In genomic region chr7:4416436-4417092, GRCh38 we compare ENCODE assay signal across 1 cellular context.
TF ChIP-seq lines count a peak whose summit lies in the region.

No MANE protein-coding gene starts in this region.

TF ChIP-seq in K562, 482 proteins besides CTCF, POLR2A, EP300 and RAD21 (continued from another document):
- TF ChIP-seq CHD7 (IDR thresholded peaks at IDR 0.05; ENCODE audit: low read depth, low read length) (peak; percentile 97), FOXM1 (IDR thresholded peaks at IDR 0.05; ENCODE audit: low read depth) (peak; percentile 35; the same call in 1 of the 2 replicates), FOXM1 (CRISPR knock-in tag; IDR thresholded peaks at IDR 0.05; ENCODE audit: low read depth) (no peak), YY1 (IDR thresholded peaks at IDR 0.05; ENCODE audit: borderline replicate concordance in 1 of 3, control insufficient read depth in 1 of 3, extremely low read depth in 1 of 3, insufficient read depth in 3 of 3, insufficient read length in 1 of 3, insufficient replicate concordance in 2 of 3, low read depth in 1 of 3, low read length in 2 of 3) (peak in 1 of 3 experiments; percentile 51), RCOR1 (IDR thresholded peaks at IDR 0.05; ENCODE audit: borderline replicate concordance in 1 of 2, low read depth in 2 of 2, low read length in 2 of 2) (peak in 1 of 2 experiments; percentile 42; a peak in 1 of 4 replicates), HES1 (IDR thresholded peaks at IDR 0.05; ENCODE audit: low read depth) (peak; percentile 94), ZBTB9 (CRISPR knock-in tag; IDR thresholded peaks at IDR 0.05) (no peak), MXD1 (CRISPR knock-in tag; IDR thresholded peaks at IDR 0.05; ENCODE audit: borderline replicate concordance, poor library complexity, severe bottlenecking) (no peak), PKNOX1 (IDR thresholded peaks at IDR 0.05) (peak; percentile 88), ZBTB7A (IDR thresholded peaks at IDR 0.05; ENCODE audit: borderline replicate concordance, control insufficient read depth, low read depth, low read length) (no peak), NFIC (IDR thresholded peaks at IDR 0.05) (peak; percentile 81), CTBP1 (IDR thresholded peaks at IDR 0.05; ENCODE audit: borderline replicate concordance) (peak; percentile 22; the same call in 1 of the 2 replicates), GABPB2 (CRISPR knock-in tag; conservative IDR thresholded peaks at IDR 0.05) (no peak), PBX2 (CRISPR knock-in tag; IDR thresholded peaks at IDR 0.05; ENCODE audit: low read depth) (peak; percentile 37; the same call in 1 of the 2 replicates), PBX2 (tag; conservative IDR thresholded peaks at IDR 0.05; ENCODE audit: low read depth) (peak; percentile 88), SOX6 (IDR thresholded peaks at IDR 0.05) (peak; percentile 78), TBL1XR1 (IDR thresholded peaks at IDR 0.05; ENCODE audit: low read length in 2 of 2) (0 out of 4 replicates have a peak, but pooled peaks of 1 of the 2 experiments have one; percentile 34), CXXC5 (CRISPR knock-in tag; IDR thresholded peaks at IDR 0.05) (peak; percentile 56), TAL1 (IDR thresholded peaks at IDR 0.05) (0 out of 2 replicates have a peak, but pooled peaks have one; percentile 14), LEF1 (IDR thresholded peaks at IDR 0.05) (0 out of 2 replicates have a peak, but pooled peaks have one; percentile 18), CBX3 (IDR thresholded peaks at IDR 0.05; ENCODE audit: borderline replicate concordance in 1 of 2, low read length in 2 of 2) (no peak), MAZ (CRISPR knock-in tag; conservative IDR thresholded peaks at IDR 0.05 in 1 of 2, IDR thresholded peaks at IDR 0.05 in 1 of 2) (0 out of 4 replicates have a peak, but pooled peaks of 1 of the 2 experiments have one; percentile 16), TEAD4 (IDR thresholded peaks at IDR 0.05; ENCODE audit: low read length) (peak; percentile 55; the same call in 1 of the 2 replicates), TEAD4 (CRISPR knock-in tag; IDR thresholded peaks at IDR 0.05; ENCODE audit: borderline replicate concordance) (no peak), SNIP1 (IDR thresholded peaks at IDR 0.05; ENCODE audit: low read depth) (no peak), L3MBTL2 (IDR thresholded peaks at IDR 0.05) (0 out of 2 replicates have a peak, but pooled peaks have one; percentile 19), ARID1B (IDR thresholded peaks at IDR 0.05) (peak; percentile 56), NRF1 (conservative IDR thresholded peaks at IDR 0.05 in 1 of 2, IDR thresholded peaks at IDR 0.05 in 1 of 2) (peak in 1 of 2 experiments; percentile 24; a peak in 1 of 4 replicates), MYC (IDR thresholded peaks at IDR 0.05; ENCODE audit: low read depth, low read length) (0 out of 2 replicates have a peak, but pooled peaks have one; percentile 10), MYC (CRISPR knock-in tag; IDR thresholded peaks at IDR 0.05; ENCODE audit: borderline replicate concordance, low read depth) (no peak), MEIS2 (IDR thresholded peaks at IDR 0.05; ENCODE audit: partially characterized antibody) (peak; percentile 96), ZNF766 (CRISPR knock-in tag; conservative IDR thresholded peaks at IDR 0.05) (peak; percentile 46; the same call in 1 of the 2 replicates)
TF ChIP-seq in K562: peak in this region for 24.
